In the genomic region with DNA sequence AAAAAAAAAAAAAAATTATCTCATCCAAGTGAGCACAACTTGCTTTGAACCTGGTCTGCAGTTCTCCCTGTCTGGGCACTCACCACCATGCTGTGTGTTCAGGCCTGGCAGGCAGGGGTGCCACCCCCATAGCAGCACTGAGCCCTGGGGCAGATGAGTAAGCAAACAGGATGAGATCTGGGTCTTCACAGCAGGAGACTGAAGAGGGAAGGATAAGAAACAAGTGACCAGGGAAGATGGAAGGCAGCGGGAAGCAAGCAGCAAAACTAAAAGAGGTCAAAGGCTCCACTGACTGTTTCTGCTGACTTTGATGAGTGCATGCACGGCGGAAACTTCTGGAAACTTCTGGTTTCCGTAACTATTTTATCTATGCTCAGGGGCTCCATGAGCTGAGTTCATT, we compare ENCODE assay signal across 15 cellular contexts.
DNase-seq lines count a peak whose midpoint lies in the region; ATAC-seq and TF ChIP-seq lines count a peak whose summit lies in the region.
"Had no signal": no experiment of that assay in that cellular context is flagged by ENCODE, and none has a peak within 500 bp of the region (broad histone marks: within the 10 kb centered on the region; RNA-seq: fewer than 3 reads in every experiment).

No MANE protein-coding gene starts in this region.

- H3K79me1 ChIP-seq in mesendoderm (ENCODE audit: low read length) = peaks cover 15% of the 10 kb centered on the region

- H4K20me1 ChIP-seq in GM23338 (replicated peaks; ENCODE audit: insufficient read depth) (no peaks in the 10 kb centered on the region), mammary epithelial cell (ENCODE audit: insufficient read depth, low read length) (no peaks in the 10 kb centered on the region)

- peak overlapping the region; percentile 72 for H3K56ac ChIP-seq in mesendoderm (ENCODE audit: low read length)

- H2AFZ ChIP-seq in GM23338 = no peak overlapping the region
- H2AFZ ChIP-seq in mammary epithelial cell (ENCODE audit: low read depth, low read length) = no peak overlapping the region

- H3K4me1 ChIP-seq in GM23338 (ENCODE audit: insufficient read depth) (peaks cover 17% of the 10 kb centered on the region), mammary epithelial cell (ENCODE audit: insufficient read depth, low read length) (no peaks in the 10 kb centered on the region), mesendoderm (ENCODE audit: control insufficient read depth, low read depth, low read length) (peaks cover 40% of the 10 kb centered on the region)
- H3K4me1 ChIP-seq: tibial artery had no signal

- H3K36me3 ChIP-seq in GM23338 (ENCODE audit: insufficient read depth) (no peaks in the 10 kb centered on the region), MG63 (no peaks in the 10 kb centered on the region), mammary epithelial cell (ENCODE audit: insufficient read depth, low read length) (no peaks in the 10 kb centered on the region), mesendoderm (ENCODE audit: control insufficient read depth, insufficient read depth, low read length) (no peaks in the 10 kb centered on the region)
- H3K36me3 ChIP-seq: BE2C, tibial artery had no signal

- H3K27ac Mint-ChIP-seq in GM23338 = peak overlapping the region; percentile 51
- H3K27ac Mint-ChIP-seq in chondrocyte (ENCODE audit: unreplicated experiment) = no peak overlapping the region
- H3K27ac Mint-ChIP-seq: stimulated activated naive B cell treated with anti-CD40 and anti-IgM and Interleukin-4, amounts not matched to agents 10 μg/mL and 1 μg/mL and 100 μg/mL, for 72 hours had no signal

- in situ Hi-C loops in mammary epithelial cell (cut with MboI; ENCODE audit: low sequenced_read_pairs in 2 of 2) = no loop called here

- no peak overlapping the region for H2AK5ac ChIP-seq in mesendoderm (ENCODE audit: low read length)

- peak overlapping the region; percentile 86 for H3K18ac ChIP-seq in mesendoderm (ENCODE audit: low read length)

- H2BK120ac ChIP-seq in mesendoderm (ENCODE audit: low read depth, low read length) = no peak overlapping the region

- H3K4me1 Mint-ChIP-seq in GM23338 (peaks cover 49% of the 10 kb centered on the region), chondrocyte (ENCODE audit: low read depth) (peaks cover 14% of the 10 kb centered on the region)
- H3K4me1 Mint-ChIP-seq: stimulated activated naive B cell treated with anti-CD40 and anti-IgM and Interleukin-4, amounts not matched to agents 10 μg/mL and 1 μg/mL and 100 μg/mL, for 72 hours had no signal

- no peak overlapping the region for H4K5ac ChIP-seq in mesendoderm (ENCODE audit: low read length)

- peak overlapping the region; percentile 21 for H3K27ac ChIP-seq in GM23338 (ENCODE audit: low read depth)
- no peak overlapping the region for H3K27ac ChIP-seq in mammary epithelial cell (ENCODE audit: insufficient read depth, low read depth, low read length)
- H3K27ac ChIP-seq in mesendoderm (ENCODE audit: low read depth, low read length) = peak overlapping the region; percentile 49
- H3K27ac ChIP-seq: tibial artery had no signal

- H3K23ac ChIP-seq in mesendoderm (ENCODE audit: low read length) = no peak overlapping the region

- H3K9ac ChIP-seq in mammary epithelial cell (ENCODE audit: insufficient read depth, low read length) (no peak overlapping the region), mesendoderm (ENCODE audit: low read length) (no peak overlapping the region)

- H3K4me3 Mint-ChIP-seq in GM23338 (no peak overlapping the region), chondrocyte (ENCODE audit: unreplicated experiment) (no peak overlapping the region)
- H3K4me3 Mint-ChIP-seq: nephron; stimulated activated naive B cell treated with anti-CD40 and anti-IgM and Interleukin-4, amounts not matched to agents 10 μg/mL and 1 μg/mL and 100 μg/mL, for 72 hours had no signal

- peak overlapping the region; percentile 78 for H3K4ac ChIP-seq in mesendoderm (ENCODE audit: low read depth, low read length)

- intact Hi-C loops in mammary epithelial cell (cut with micrococcal nuclease) = no loop called here

- H3K27me3 Mint-ChIP-seq in GM23338 (ENCODE audit: insufficient read depth, low read depth, poor library complexity) (peaks cover 9% of the 10 kb centered on the region), chondrocyte (ENCODE audit: low read depth) (no peaks in the 10 kb centered on the region)
- H3K27me3 Mint-ChIP-seq: stimulated activated naive B cell treated with anti-CD40 and anti-IgM and Interleukin-4, amounts not matched to agents 10 μg/mL and 1 μg/mL and 100 μg/mL, for 72 hours had no signal

- H3K4me2 ChIP-seq in GM23338 (no peak overlapping the region), mammary epithelial cell (ENCODE audit: insufficient read depth, low read depth, low read length) (no peak overlapping the region), mesendoderm (ENCODE audit: low read length) (no peak overlapping the region)

- H3K9me3 Mint-ChIP-seq in GM23338 (no peaks in the 10 kb centered on the region), chondrocyte (ENCODE audit: low read depth) (no peaks in the 10 kb centered on the region)
- H3K9me3 Mint-ChIP-seq: nephron had no signal

- no peaks in the 10 kb centered on the region for H3K9me2 ChIP-seq in GM23338 (ENCODE audit: insufficient read depth)

- H3K79me2 ChIP-seq in GM23338 (replicated peaks; ENCODE audit: insufficient read depth) (peaks cover 50% of the 10 kb centered on the region), mammary epithelial cell (ENCODE audit: insufficient read depth, low read length) (no peaks in the 10 kb centered on the region), mesendoderm (ENCODE audit: control insufficient read depth, insufficient read depth, low read length) (peaks cover 27% of the 10 kb centered on the region)

- TF ChIP-seq CTCF in GM23338 (conservative IDR thresholded peaks at IDR 0.05; ENCODE audit: low read depth in 2 of 2) (no peak), mammary epithelial cell (conservative IDR thresholded peaks at IDR 0.05 in 1 of 2, IDR thresholded peaks at IDR 0.05 in 1 of 2; ENCODE audit: extremely low read depth in 1 of 2, insufficient read depth in 1 of 2, low read depth in 1 of 2, low read length in 2 of 2) (no peak), chondrocyte (IDR thresholded peaks at IDR 0.05) (no peak)

- H3K27me3 ChIP-seq in GM23338 (ENCODE audit: insufficient read depth) (no peaks in the 10 kb centered on the region), MG63 (no peaks in the 10 kb centered on the region), mammary epithelial cell (ENCODE audit: insufficient read depth, low read length) (no peaks in the 10 kb centered on the region), mesendoderm (ENCODE audit: insufficient read depth, low read length, poor library complexity) (no peaks in the 10 kb centered on the region)
- H3K27me3 ChIP-seq: BE2C, tibial artery had no signal

- no peak overlapping the region for H2BK15ac ChIP-seq in mesendoderm (replicated peaks; ENCODE audit: low read depth)

- 0 out of 2 replicates have a peak, but pooled peaks cover 5% of the 10 kb centered on the region for H3F3A ChIP-seq in GM23338 (replicated peaks; ENCODE audit: low read depth)

- no peaks in the 10 kb centered on the region for H3K36me3 Mint-ChIP-seq in GM23338 (ENCODE audit: low read depth)
- H3K36me3 Mint-ChIP-seq in chondrocyte (ENCODE audit: low read depth) = no peaks in the 10 kb centered on the region
- H3K36me3 Mint-ChIP-seq: stimulated activated naive B cell treated with anti-CD40 and anti-IgM and Interleukin-4, amounts not matched to agents 10 μg/mL and 1 μg/mL and 100 μg/mL, for 72 hours had no signal

- peak; percentile 30; the same call in 2 of the 3 replicates for ATAC-seq in GM23338
- no peak for ATAC-seq in GM18498 (IDR thresholded peaks at IDR 0.05; ENCODE audit: unreplicated experiment)
- ATAC-seq: stimulated activated naive B cell treated with anti-CD40 and anti-IgM and Interleukin-4, amounts not matched to agents 10 μg/mL and 1 μg/mL and 100 μg/mL, for 72 hours had no signal

- no TSS peak for BruUV-seq in mammary epithelial cell (replicated peaks; lab: Mats Ljungman, UMichigan)

- WGBS in mammary epithelial cell (ENCODE audit: low coverage, missing lambda C conversion rate) = 81% methylated on average over 4 of the region's 4 CpGs
- WGBS in mesendoderm (ENCODE audit: extremely low coverage, insufficient coverage, low lambda C conversion rate) = no CpG with 5 or more reads among the region's 4 CpGs

- DNase-seq in GM23338 (ENCODE audit: low spot score) (peak; percentile 33), MG63 (peak; percentile 70), mammary epithelial cell (peak; percentile 45), mesendoderm (peak; percentile 93), chondrocyte (ENCODE audit: low spot score) (no peak), NCI-H446 (lab: John Stamatoyannopoulos, UW) (no peak)
- no peak for DNase-seq in stimulated activated naive CD4-positive, alpha-beta T cell treated with Interleukin-2 at 50 U/mL for 16 hours (lab: John Stamatoyannopoulos, UW)
- DNase-seq: activated CD4-positive, CD25-positive, alpha-beta regulatory T cell; BE2C; NCI-H1417 treated with DMSO at 0.1 percent for 48 hours; Right ventricle myocardium superior; stimulated activated naive B cell treated with anti-CD40 and anti-IgM and Interleukin-4, amounts not matched to agents 10 μg/mL and 1 μg/mL and 100 μg/mL, for 72 hours; tibial artery had no signal

- peak overlapping the region; percentile 39 for H2BK5ac ChIP-seq in mesendoderm (ENCODE audit: low read length)

- dilution Hi-C loops in mammary epithelial cell (cut with HindIII; ENCODE audit: low sequenced_read_pairs) = no loop called here

- H3K9me3 ChIP-seq in MG63 (no peaks in the 10 kb centered on the region), mammary epithelial cell (replicated peaks; ENCODE audit: insufficient read depth, low read length) (no peaks in the 10 kb centered on the region)
- H3K9me3 ChIP-seq: BE2C, tibial artery had no signal

- H4K8ac ChIP-seq in mesendoderm (ENCODE audit: low read depth, low read length) = no peak overlapping the region

- CTCF ChIA-PET in mammary epithelial cell (lab: Charles Lee; ENCODE audit: low non-redundant PET) = no interaction called here

- no peak overlapping the region for H3K4me3 ChIP-seq in GM23338
- no peak overlapping the region for H3K4me3 ChIP-seq in MG63
- no peak overlapping the region for H3K4me3 ChIP-seq in mammary epithelial cell (replicated peaks in 1 of 3; ENCODE audit: insufficient read depth in 1 of 3, low read depth in 2 of 3, low read length in 3 of 3)
- no peak overlapping the region for H3K4me3 ChIP-seq in mesendoderm (ENCODE audit: low read length)
- H3K4me3 ChIP-seq: tibial artery had no signal

TF ChIP-seq in GM23338, 12 proteins besides CTCF, POLR2A, EP300 and RAD21 (continues in another document):
- TF ChIP-seq NANOG (IDR thresholded peaks at IDR 0.05; ENCODE audit: borderline replicate concordance) (no peak), EZH2phosphoT487 (IDR thresholded peaks at IDR 0.05; ENCODE audit: unreplicated experiment) (no peak), STAT1 (IDR thresholded peaks at IDR 0.05; ENCODE audit: unreplicated experiment) (no peak), ZNF331 (CRISPR knock-in tag; IDR thresholded peaks at IDR 0.05; ENCODE audit: low read depth) (no peak)

Comparison
In these comparisons a context has a peak if more than half of its experiments do, and no peak if none do; other contexts are left out.
1. DNase-seq: peak in GM23338 (single experiment), MG63 (single experiment), mammary epithelial cell (single experiment) and mesendoderm (single experiment); none in stimulated activated naive CD4-positive, alpha-beta T cell treated with Interleukin-2 at 50 U/mL for 16 hours (single experiment), chondrocyte (single experiment) and NCI-H446 (0 of 2).